9 cellular contexts compared by ENCODE assay signal in genomic region chrX:64205735-64206491, GRCh38. TPM values are rescaled to one million over a fixed set of nuclear protein-coding genes. Genes with fewer than 3 reads are reported as not detected.
A peak's percentile ranks its signal among the peaks of the same experiment; 100 is the strongest.
DNase-seq lines count a peak whose midpoint lies in the region; ATAC-seq, FAIRE-seq and TF ChIP-seq lines count a peak whose summit lies in the region.
"Had no signal": no experiment of that assay in that cellular context is flagged by ENCODE, and none has a peak within 500 bp of the region (broad histone marks: within the 10 kb centered on the region; RNA-seq: fewer than 3 reads in every experiment).

No MANE protein-coding gene starts in this region.

- peaks cover 3% of the 10 kb centered on the region; the same call in 1 of the 2 replicates for H3K4me1 ChIP-seq in BE2C

- peak overlapping the region; percentile 65 for H3K4me3 ChIP-seq in BE2C (ENCODE audit: low read depth, low read length)

- TF ChIP-seq POLR2A in GM19099 (IDR thresholded peaks at IDR 0.05; ENCODE audit: extremely low read depth, insufficient read length, low read depth), result peak; percentile 73

- FAIRE-seq in colon (lab: Jason Lieb, UNC), result peak; percentile 92
- FAIRE-seq: islet of Langerhans had no signal

- peak; percentile 35 for TF ChIP-seq CTCF in BE2C (IDR thresholded peaks at IDR 0.05; ENCODE audit: low read depth, low read length)

- peak; percentile 91 for ATAC-seq in HG03378 (IDR thresholded peaks at IDR 0.05; ENCODE audit: unreplicated experiment)

- no peaks in the 10 kb centered on the region for H3K27me3 ChIP-seq in BE2C

- DNase-seq in BE2C, result peak; percentile 89
- DNase-seq in NCI-H460 (ENCODE audit: extremely low read depth, low read depth), result peak; percentile 90
- peak; percentile 83 to 87 for DNase-seq in activated CD4-positive, alpha-beta T cell treated with anti-CD3 and anti-CD28 coated beads for 4 hours
- DNase-seq in left kidney (ENCODE audit: low read depth, low spot score), result peak; percentile 97
- DNase-seq in stimulated activated CD4-positive, alpha-beta T cell treated with anti-CD3 and anti-CD28 coated beads, Interleukin-1b, Interleukin-23, amount 100 ng/mL, for 48 hours, result peak; percentile 85

- H3K36me3 ChIP-seq in BE2C, result no peaks in the 10 kb centered on the region

- H3K9me3 ChIP-seq in BE2C, result no peaks in the 10 kb centered on the region

RNA-seq across cellular contexts. Expression of gene AMER1, which starts 0.4 kb away (rescaled TPM):
- polyA plus RNA-seq in BE2C (2012; ENCODE audit: insufficient read depth, insufficient read length, low read depth), result 2.9 TPM
- 5.9 and 6.0 TPM in 2 replicates for total RNA-seq in NCI-H460 (2014; rRNA removed; shearing (Covaris generic))
- polyA plus RNA-seq in NCI-H460 (2014; cell fraction: nucleus; rRNA removed), result 6.0 and 9.4 TPM in 2 replicates

RNA-seq across cellular contexts. Expression of gene ASB12, which starts 24.5 kb away (rescaled TPM):
- 2.9 TPM for polyA plus RNA-seq in BE2C (2012; ENCODE audit: insufficient read depth, insufficient read length, low read depth)
- total RNA-seq in NCI-H460 (2014; rRNA removed; shearing (Covaris generic)), result 0.07 TPM in 1 of 2 replicates, not detected in the other
- polyA plus RNA-seq in NCI-H460 (2014; cell fraction: nucleus; rRNA removed), result not detected in 2 replicates

Comparison
In these comparisons a context has a peak if more than half of its experiments do, and no peak if none do; other contexts are left out.
1. Peak in every context shown above with its lines: DNase-seq, ATAC-seq and H3K4me3 ChIP-seq.